In the genomic region with DNA sequence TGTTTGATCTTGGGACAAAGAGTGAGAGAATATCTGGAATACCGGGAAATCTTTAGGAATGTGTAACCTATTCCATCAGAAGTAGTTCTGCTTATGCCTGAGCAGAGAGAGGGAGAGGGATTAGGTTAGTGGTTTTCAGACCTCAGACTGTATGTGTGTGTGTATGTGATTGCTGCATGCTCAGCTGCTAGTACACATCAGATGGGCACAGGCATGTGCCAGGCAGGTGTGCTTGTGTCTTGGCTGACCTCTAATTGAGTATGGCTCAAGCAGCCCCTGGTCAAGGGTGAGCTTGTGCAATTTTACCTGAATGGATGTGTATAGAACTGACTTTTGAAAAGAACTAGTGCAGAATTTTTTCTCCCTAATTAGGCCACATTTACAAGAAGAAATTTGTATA, we compare ENCODE assay signal across 24 cellular contexts.
"Had no signal": no experiment of that assay in that cellular context is flagged by ENCODE, and none has a peak within 500 bp of the region (broad histone marks: within the 10 kb centered on the region; RNA-seq: fewer than 3 reads in every experiment).

No MANE protein-coding gene starts in this region.

- H3K4me3 ChIP-seq: K562 had no signal

- H3K27ac ChIP-seq: KMS-11 had no signal

- H3K27ac Mint-ChIP-seq: IgD-negative memory B cell, T-cell had no signal

- H3K9me3 Mint-ChIP-seq: IgD-negative memory B cell, T-cell had no signal

- H3K9me3 ChIP-seq: SK-N-SH had no signal

- DNase-seq: Kasumi-1, NCI-H1092, NCI-H1105 treated with DMSO at 0.1 percent for 48 hours, NCI-H1417 treated with DMSO at 0.1 percent for 48 hours, NCI-H146, NCI-H1694 treated with DMSO at 0.1 percent for 48 hours, NCI-H1930, NCI-H2081, NCI-H2107, NCI-H2227 treated with DMSO at 0.1 percent for 48 hours, NCI-H510A, NCI-H524 treated with DMSO at 0.1 percent for 48 hours, NCI-H69, NCI-H82, Right ventricle myocardium superior, RPMI8226, SIG-M5, SK-N-SH, SW 1271, T-cell had no signal

- ATAC-seq: K562, T-cell had no signal

- H3K9ac ChIP-seq: KMS-11, SK-N-SH had no signal

- H3K36me3 Mint-ChIP-seq: IgD-negative memory B cell, T-cell had no signal

- H3K4me2 ChIP-seq: KMS-11, SK-N-SH had no signal

- FAIRE-seq: K562, RCC 7860 had no signal

- H3K4me3 Mint-ChIP-seq: IgD-negative memory B cell, T-cell had no signal
